In the genomic region with DNA sequence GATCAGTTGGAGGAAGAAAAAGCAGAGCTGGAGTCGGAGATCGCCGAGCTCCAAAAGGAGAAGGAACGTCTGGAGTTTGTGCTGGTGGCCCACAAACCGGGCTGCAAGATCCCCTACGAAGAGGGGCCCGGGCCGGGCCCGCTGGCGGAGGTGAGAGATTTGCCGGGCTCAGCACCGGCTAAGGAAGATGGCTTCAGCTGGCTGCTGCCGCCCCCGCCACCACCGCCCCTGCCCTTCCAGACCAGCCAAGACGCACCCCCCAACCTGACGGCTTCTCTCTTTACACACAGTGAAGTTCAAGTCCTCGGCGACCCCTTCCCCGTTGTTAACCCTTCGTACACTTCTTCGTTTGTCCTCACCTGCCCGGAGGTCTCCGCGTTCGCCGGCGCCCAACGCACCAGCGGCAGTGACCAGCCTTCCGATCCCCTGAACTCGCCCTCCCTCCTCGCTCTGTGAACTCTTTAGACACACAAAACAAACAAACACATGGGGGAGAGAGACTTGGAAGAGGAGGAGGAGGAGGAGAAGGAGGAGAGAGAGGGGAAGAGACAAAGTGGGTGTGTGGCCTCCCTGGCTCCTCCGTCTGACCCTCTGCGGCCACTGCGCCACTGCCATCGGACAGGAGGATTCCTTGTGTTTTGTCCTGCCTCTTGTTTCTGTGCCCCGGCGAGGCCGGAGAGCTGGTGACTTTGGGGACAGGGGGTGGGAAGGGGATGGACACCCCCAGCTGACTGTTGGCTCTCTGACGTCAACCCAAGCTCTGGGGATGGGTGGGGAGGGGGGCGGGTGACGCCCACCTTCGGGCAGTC, we compare ENCODE assay signal across 10 cellular contexts. TPM values are rescaled to one million over a fixed set of nuclear protein-coding genes. Genes with fewer than 3 reads are reported as not detected.
A peak's percentile ranks its signal among the peaks of the same experiment; 100 is the strongest.
DNase-seq lines count a peak whose midpoint lies in the region; ATAC-seq lines count a peak whose summit lies in the region.
"Had no signal": no experiment of that assay in that cellular context is flagged by ENCODE, and none has a peak within 500 bp of the region (broad histone marks: within the 10 kb centered on the region; RNA-seq: fewer than 3 reads in every experiment).

No MANE protein-coding gene starts in this region.

- H3K27me3 ChIP-seq in BLaER1 treated with 17β-estradiol and CSF1 and Interleukin-3, amounts not matched to agents 10 nM and 100 nM = peaks cover 52 to 70% (median 62%) of the 10 kb centered on the region in 11 experiments
- H3K27me3 ChIP-seq: body of pancreas had no signal

- H3K27ac ChIP-seq in BLaER1 treated with 17β-estradiol and CSF1 and Interleukin-3, amounts not matched to agents 10 nM and 100 nM = no peak overlapping the region
- H3K27ac ChIP-seq: body of pancreas had no signal

- ATAC-seq in naive B cell (ENCODE audit: low read depth in 2 of 2) (no peak), Right ventricle myocardium inferior (no peak)
- ATAC-seq: body of pancreas had no signal

- H3K9me3 Mint-ChIP-seq in naive B cell = peaks cover 0 to 15% (median 0%) of the 10 kb centered on the region in 7 donors

- intact Hi-C loops in Right ventricle myocardium inferior (cut with DNase I) = no loop called here

- H3K36me3 Mint-ChIP-seq in naive B cell = peaks cover 0 to 17% of the 10 kb centered on the region in 2 donors

- H3K4me2 ChIP-seq in BLaER1 treated with 17β-estradiol and CSF1 and Interleukin-3, amounts not matched to agents 10 nM and 100 nM = peak overlapping the region in 10 of 11 experiments; percentile 2 to 65 (median 37); a peak in 17 of 22 replicates

- DNase-seq in HT-29 (ENCODE audit: low spot score) (peak; percentile 67), dedifferentiated amniotic fluid mesenchymal stem cell (ENCODE audit: extremely low spot score) (peak; percentile 33), naive B cell (peak; percentile 67), A172 (ENCODE audit: low spot score) (no peak), hippocampal formation (lab: John Stamatoyannopoulos, UW) (no peak), Right ventricle myocardium inferior (ENCODE audit: missing footprints) (no peak)
- DNase-seq in stimulated activated CD4-positive, alpha-beta T cell treated with anti-CD3 and anti-CD28 coated beads, Interleukin-4, amount 100 ng/mL, for 1 hour = no peak
- DNase-seq: NCI-H187 treated with DMSO at 0.1 percent for 48 hours had no signal

- peak overlapping the region in 1 of 10 experiments; percentile 46; a peak in 1 of 20 replicates for H3K4me3 ChIP-seq in BLaER1 treated with 17β-estradiol and CSF1 and Interleukin-3, amounts not matched to agents 10 nM and 100 nM
- H3K4me3 ChIP-seq: body of pancreas had no signal

- H3K36me3 ChIP-seq in BLaER1 treated with 17β-estradiol and CSF1 and Interleukin-3, amounts not matched to agents 10 nM and 100 nM = no peaks in the 10 kb centered on the region

- H3K4me1 ChIP-seq in BLaER1 treated with 17β-estradiol and CSF1 and Interleukin-3, amounts not matched to agents 10 nM and 100 nM = peaks cover 29 to 69% (median 61%) of the 10 kb centered on the region in 10 experiments

- peaks cover 39 to 54% (median 42%) of the 10 kb centered on the region in 3 donors for H3K27me3 Mint-ChIP-seq in naive B cell

- H3K9ac ChIP-seq in BLaER1 treated with 17β-estradiol and CSF1 and Interleukin-3, amounts not matched to agents 10 nM and 100 nM = peak overlapping the region in 1 of 11 experiments; percentile 4; a peak in 1 of 22 replicates

- peak overlapping the region; percentile 56 to 96 (median 73) for H3K4me3 Mint-ChIP-seq in naive B cell

- H3K9me3 ChIP-seq in BLaER1 treated with 17β-estradiol and CSF1 and Interleukin-3, amounts not matched to agents 10 nM and 100 nM (replicated peaks in 1 of 11) = no peaks in the 10 kb centered on the region
- H3K9me3 ChIP-seq: body of pancreas had no signal

- H3K4me1 Mint-ChIP-seq in naive B cell = peaks cover 67 to 83% (median 68%) of the 10 kb centered on the region in 3 donors

- H4K20me1 ChIP-seq in BLaER1 treated with 17β-estradiol and CSF1 and Interleukin-3, amounts not matched to agents 10 nM and 100 nM = peaks cover 0 to 36% (median 11%) of the 10 kb centered on the region in 11 experiments; a peak in 15 of 22 replicates

- H3K27ac Mint-ChIP-seq in naive B cell = peak overlapping the region in 5 of 6 donors; percentile 92 to 100 (median 94)

RNA-seq across cellular contexts. Expression of gene FOSB, which starts 5.0 kb away (rescaled TPM):
- total RNA-seq in HT-29 (2014; rRNA removed; shearing (Covaris generic)) = 218 and 253 TPM in 2 replicates
- polyA plus RNA-seq in naive B cell (ENCODE audit: low read depth in 6 of 6) = 100 to 1,000 TPM in 1 of 6 donors, 10 to 100 TPM in 5; 26.6 to 110 (median 82.1) TPM
- total RNA-seq in A172 (2014; rRNA removed; shearing (Covaris generic)) = 0.17 TPM in 1 of 2 replicates, not detected in the other
- 0.32 TPM for total RNA-seq in Right ventricle myocardium inferior

RNA-seq across cellular contexts. Expression of gene RTN2, which starts 24.1 kb away (rescaled TPM):
- total RNA-seq in HT-29 (2014; rRNA removed; shearing (Covaris generic)) = 11.4 and 15.4 TPM in 2 replicates
- under 1 TPM in 3 of 6 donors, not detected in 3; 0.28 to 0.58 (median 0.47) TPM for polyA plus RNA-seq in naive B cell (ENCODE audit: low read depth in 6 of 6)
- 3.4 and 7.7 TPM in 2 replicates for total RNA-seq in A172 (2014; rRNA removed; shearing (Covaris generic))
- 30.6 TPM for total RNA-seq in Right ventricle myocardium inferior

RNA-seq across cellular contexts. Expression of gene PPM1N, which starts 25.5 kb away (rescaled TPM):
- total RNA-seq in HT-29 (2014; rRNA removed; shearing (Covaris generic)) = 9.8 and 15.3 TPM in 2 replicates
- polyA plus RNA-seq in naive B cell (ENCODE audit: low read depth in 6 of 6) = 1 to 10 TPM; 1.6 to 3.4 (median 2.4) TPM
- 0.31 and 3.6 TPM in 2 replicates for total RNA-seq in A172 (2014; rRNA removed; shearing (Covaris generic))
- 0.65 TPM for total RNA-seq in Right ventricle myocardium inferior
- total RNA-seq: body of pancreas had no signal

RNA-seq across cellular contexts. Expression of gene VASP, which starts 34.5 kb away (rescaled TPM):
- total RNA-seq in HT-29 (2014; rRNA removed; shearing (Covaris generic)) = 443 and 506 TPM in 2 replicates
- 10 to 100 TPM; 51.5 to 87.2 (median 64.3) TPM for polyA plus RNA-seq in naive B cell (ENCODE audit: low read depth in 6 of 6)
- 54.7 and 64.6 TPM in 2 replicates for total RNA-seq in A172 (2014; rRNA removed; shearing (Covaris generic))
- 49.0 TPM for total RNA-seq in Right ventricle myocardium inferior

RNA-seq across cellular contexts. Expression of gene ERCC1, which starts 49.0 kb away (rescaled TPM):
- total RNA-seq in HT-29 (2014; rRNA removed; shearing (Covaris generic)) = 154 and 159 TPM in 2 replicates
- polyA plus RNA-seq in naive B cell (ENCODE audit: low read depth in 6 of 6) = 10 to 100 TPM; 40.0 to 91.4 (median 46.2) TPM
- total RNA-seq in A172 (2014; rRNA removed; shearing (Covaris generic)) = 45.5 and 60.2 TPM in 2 replicates
- total RNA-seq in Right ventricle myocardium inferior = 166 TPM

Comparison
In these comparisons a context has a peak if more than half of its experiments do, and no peak if none do; other contexts are left out.
1. DNase-seq: peak in HT-29 (single experiment), dedifferentiated amniotic fluid mesenchymal stem cell (single experiment) and naive B cell (single experiment); none in A172 (single experiment), hippocampal formation (0 of 2), Right ventricle myocardium inferior (single experiment) and stimulated activated CD4-positive, alpha-beta T cell treated with anti-CD3 and anti-CD28 coated beads, Interleukin-4, amount 100 ng/mL, for 1 hour (single experiment).
2. RNA of gene FOSB, which starts 5.0 kb away (total RNA-seq): 218 to 253 TPM in HT-29; 0.32 TPM in Right ventricle myocardium inferior (single experiment) and 0.17 TPM in A172; every median in the first group is over 100 times any median in the second.